In the genomic region with DNA sequence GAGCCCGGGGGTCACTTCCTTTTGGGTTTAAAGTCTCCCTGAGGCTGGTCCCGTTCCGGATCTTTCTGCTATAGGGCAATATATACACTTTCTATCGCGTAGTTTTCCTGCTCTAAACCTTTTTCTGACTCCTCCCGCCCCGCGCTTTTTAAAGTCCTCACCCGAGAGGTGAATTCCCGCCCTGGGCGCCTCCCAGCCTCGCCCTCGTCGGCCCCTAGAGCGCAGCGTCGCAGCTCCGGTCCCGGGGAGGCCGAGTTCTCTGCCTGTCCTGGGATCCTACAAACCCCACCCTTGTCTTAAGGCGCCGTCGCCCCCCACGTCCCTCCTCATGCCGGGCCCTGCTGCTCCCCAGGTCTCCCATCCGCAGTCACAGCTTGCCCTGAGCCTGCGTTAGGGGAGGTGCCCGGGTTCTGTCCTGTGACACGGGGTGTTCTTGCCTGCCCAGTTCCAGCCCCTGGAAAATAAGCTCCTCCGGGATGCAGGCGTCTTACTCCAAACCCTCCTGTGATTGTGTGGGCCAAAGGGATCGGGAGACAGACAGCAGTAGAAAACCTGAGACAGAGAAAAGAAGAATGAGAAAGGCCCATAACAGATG, we compare ENCODE assay signal across 8 cellular contexts. TPM values are rescaled to one million over a fixed set of nuclear protein-coding genes. Genes with fewer than 3 reads are reported as not detected.
DNase-seq lines count a peak whose midpoint lies in the region; ATAC-seq and TF ChIP-seq lines count a peak whose summit lies in the region.

No MANE protein-coding gene starts in this region.

- H3K4me1 Mint-ChIP-seq in IgD-negative memory B cell: peaks cover 14 to 19% (median 19%) of the 10 kb centered on the region in 3 donors
- H3K4me1 Mint-ChIP-seq in activated T-cell treated with anti-CD3 and anti-CD28 coated beads, Interleukin-2, amount 50 U/mL, for 4 hours (ENCODE audit: low read depth): peaks cover 24% of the 10 kb centered on the region
- H3K4me1 Mint-ChIP-seq in progenitor cell of endocrine pancreas (ENCODE audit: low read depth): peaks cover 46% of the 10 kb centered on the region

- H3K4me1 ChIP-seq in foreskin keratinocyte: no peaks in the 10 kb centered on the region

- H3K4me3 Mint-ChIP-seq in IgD-negative memory B cell (peak overlapping the region; percentile 90 to 100 (median 98)), progenitor cell of endocrine pancreas (ENCODE audit: low read depth) (peak overlapping the region; percentile 95)
- H3K4me3 Mint-ChIP-seq in activated T-cell treated with anti-CD3 and anti-CD28 coated beads, Interleukin-2, amount 50 U/mL, for 4 hours: peak overlapping the region; percentile 95

- H3K27ac ChIP-seq in foreskin keratinocyte: peak overlapping the region; percentile 82

- peak; percentile 47 for ATAC-seq in GM21390 (IDR thresholded peaks at IDR 0.05; ENCODE audit: unreplicated experiment)
- peak; percentile 52 to 59 for ATAC-seq in activated T-cell treated with anti-CD3 and anti-CD28 coated beads, Interleukin-2, amount 50 U/mL, for 4 hours
- ATAC-seq in foreskin keratinocyte: peak; percentile 69

- no peaks in the 10 kb centered on the region for H3K27me3 Mint-ChIP-seq in IgD-negative memory B cell
- H3K27me3 Mint-ChIP-seq in activated T-cell treated with anti-CD3 and anti-CD28 coated beads, Interleukin-2, amount 50 U/mL, for 4 hours (ENCODE audit: low read depth): no peaks in the 10 kb centered on the region
- H3K27me3 Mint-ChIP-seq in progenitor cell of endocrine pancreas: no peaks in the 10 kb centered on the region

- peak overlapping the region; percentile 91 to 96 (median 95) for H3K27ac Mint-ChIP-seq in IgD-negative memory B cell
- H3K27ac Mint-ChIP-seq in progenitor cell of endocrine pancreas: peak overlapping the region; percentile 96

- TF ChIP-seq CTCF in foreskin keratinocyte (conservative IDR thresholded peaks at IDR 0.05) (no peak), progenitor cell of endocrine pancreas (IDR thresholded peaks at IDR 0.05; ENCODE audit: unreplicated experiment) (no peak)

- H3K36me3 Mint-ChIP-seq in IgD-negative memory B cell: peaks cover 12% of the 10 kb centered on the region
- H3K36me3 Mint-ChIP-seq in activated T-cell treated with anti-CD3 and anti-CD28 coated beads, Interleukin-2, amount 50 U/mL, for 4 hours (ENCODE audit: insufficient read depth): peaks cover 16% of the 10 kb centered on the region
- H3K36me3 Mint-ChIP-seq in progenitor cell of endocrine pancreas (ENCODE audit: insufficient read depth): peaks cover 1% of the 10 kb centered on the region

- H3K9me3 Mint-ChIP-seq in IgD-negative memory B cell (peaks cover 1 to 11% (median 9%) of the 10 kb centered on the region in 3 donors), progenitor cell of endocrine pancreas (ENCODE audit: low read depth) (no peaks in the 10 kb centered on the region)
- peaks cover 9% of the 10 kb centered on the region for H3K9me3 Mint-ChIP-seq in activated T-cell treated with anti-CD3 and anti-CD28 coated beads, Interleukin-2, amount 50 U/mL, for 4 hours

- DNase-seq in DMS 273 (lab: John Stamatoyannopoulos, UW; ENCODE audit: unreplicated experiment) (peak; percentile 77), foreskin keratinocyte (peak in 1 of 2 donors; percentile 6), progenitor cell of endocrine pancreas (ENCODE audit: low spot score, unreplicated experiment) (no peak), NCI-H524 (lab: John Stamatoyannopoulos, UW) (no peak), NCI-H226 (no peak)
- DNase-seq in activated T-cell treated with anti-CD3 and anti-CD28 coated beads, Interleukin-2, amount 50 U/mL, for 4 hours: peak; percentile 33

- H3K27me3 ChIP-seq in foreskin keratinocyte: no peaks in the 10 kb centered on the region

RNA-seq across cellular contexts. Expression of a gene that starts 0.5 kb away (rescaled TPM):
- 12.4 TPM for polyA plus RNA-seq in IgD-negative memory B cell
- total RNA-seq in activated T-cell treated with anti-CD3 and anti-CD28 coated beads, Interleukin-2, amount 50 U/mL, for 4 hours: 10 to 100 TPM; 10.6 to 14.9 (median 12.0) TPM
- total RNA-seq in foreskin keratinocyte: 9.0 and 10.2 TPM in 2 replicates
- 3.0 and 3.5 TPM in 2 replicates for polyA plus RNA-seq in foreskin keratinocyte
- 24.4 and 27.2 TPM in 2 replicates for total RNA-seq in progenitor cell of endocrine pancreas

RNA-seq across cellular contexts. Expression of a gene that starts 29.0 kb away (rescaled TPM):
- polyA plus RNA-seq in IgD-negative memory B cell (11.0 TPM), foreskin keratinocyte (1.3 and 1.4 TPM in 2 replicates)
- total RNA-seq in activated T-cell treated with anti-CD3 and anti-CD28 coated beads, Interleukin-2, amount 50 U/mL, for 4 hours: 1 to 10 TPM; 6.9 to 7.9 (median 7.1) TPM
- total RNA-seq in foreskin keratinocyte (6.8 and 7.6 TPM in 2 replicates), progenitor cell of endocrine pancreas (29.8 and 32.9 TPM in 2 replicates)

RNA-seq across cellular contexts. Expression of a gene that starts 32.4 kb away (rescaled TPM):
- polyA plus RNA-seq in IgD-negative memory B cell (11.6 TPM), foreskin keratinocyte (1.3 and 1.4 TPM in 2 replicates)
- total RNA-seq in activated T-cell treated with anti-CD3 and anti-CD28 coated beads, Interleukin-2, amount 50 U/mL, for 4 hours: 1 to 10 TPM; 3.7 to 4.0 (median 3.8) TPM
- total RNA-seq in foreskin keratinocyte (6.7 and 7.7 TPM in 2 replicates), progenitor cell of endocrine pancreas (10.3 and 10.4 TPM in 2 replicates)

Comparison
In these comparisons a context has a peak if more than half of its experiments do, and no peak if none do; other contexts are left out.
1. DNase-seq: peak in DMS 273 (single experiment) and activated T-cell treated with anti-CD3 and anti-CD28 coated beads, Interleukin-2, amount 50 U/mL, for 4 hours (single experiment); none in progenitor cell of endocrine pancreas (single experiment), NCI-H524 (0 of 2) and NCI-H226 (single experiment).
2. Peak in every context shown above with its lines, with median percentiles within 50 percentile points of each other: ATAC-seq and H3K4me3 Mint-ChIP-seq.